8 cellular contexts compared by ENCODE assay signal in the genomic region with DNA sequence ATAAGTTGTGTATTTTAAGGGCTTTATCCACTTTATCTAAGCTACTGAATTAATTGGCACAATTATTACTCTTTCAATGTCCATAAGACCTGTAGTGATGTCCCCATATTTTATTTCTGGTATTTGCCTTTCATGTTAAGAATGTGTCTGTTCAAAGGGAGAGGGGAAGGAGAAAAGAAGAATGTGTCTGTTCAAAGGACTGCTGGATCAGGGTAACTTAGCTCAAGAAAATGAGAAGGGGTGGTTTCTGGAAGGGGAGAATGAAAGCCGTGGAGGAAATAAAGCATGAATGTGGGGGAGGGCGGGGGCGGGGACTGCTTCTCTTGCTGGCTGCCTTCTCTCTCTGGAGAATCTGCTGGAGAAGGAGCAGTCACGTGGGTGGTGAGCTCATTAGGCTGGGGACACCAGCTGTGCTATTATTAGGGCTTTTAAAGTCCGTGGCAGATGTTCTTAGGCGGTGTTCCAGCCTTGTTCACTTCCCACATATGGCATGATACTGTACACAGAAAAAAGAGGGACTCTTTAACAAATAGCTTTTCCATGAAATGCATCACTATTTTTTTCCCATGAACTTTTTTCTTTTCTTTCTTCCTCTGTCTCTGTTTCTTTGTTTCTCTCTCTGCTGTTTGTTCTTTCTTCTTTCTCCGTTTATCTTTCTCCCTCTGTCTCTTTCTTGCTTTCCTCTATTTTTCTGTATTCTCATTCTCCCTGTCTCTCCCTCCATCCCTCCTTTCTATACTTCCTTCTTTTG.
DNase-seq lines count a peak whose midpoint lies in the region; ATAC-seq and TF ChIP-seq lines count a peak whose summit lies in the region.

No MANE protein-coding gene starts in this region.

- H3K9me2 ChIP-seq in OCI-LY1 (ENCODE audit: low read depth, low read length) = no peaks in the 10 kb centered on the region

- H3K36me3 Mint-ChIP-seq in immature natural killer cell = peaks cover 0 to 4% (median 0%) of the 10 kb centered on the region in 3 donors

- peaks cover 92% of the 10 kb centered on the region for H3K79me2 ChIP-seq in OCI-LY1 (ENCODE audit: insufficient read depth, low read length)

- H3K27me3 ChIP-seq in BJ (ENCODE audit: control insufficient read depth, insufficient read depth, low read length) = no peaks in the 10 kb centered on the region
- no peaks in the 10 kb centered on the region for H3K27me3 ChIP-seq in HUES64 (ENCODE audit: insufficient read depth, low read length)
- H3K27me3 ChIP-seq in OCI-LY1 (ENCODE audit: insufficient read depth, low read length) = no peaks in the 10 kb centered on the region

- H3K4me3 Mint-ChIP-seq in immature natural killer cell = no peak overlapping the region

- H3K9ac ChIP-seq in HUES64 (ENCODE audit: low read depth, low read length) = peak overlapping the region; percentile 63
- no peak overlapping the region; the same call in 1 of the 2 replicates for H3K9ac ChIP-seq in OCI-LY1 (ENCODE audit: low read length)

- peak overlapping the region; percentile 65 for H3K4me2 ChIP-seq in OCI-LY1 (ENCODE audit: low read length)

- H3K27me3 Mint-ChIP-seq in immature natural killer cell (ENCODE audit: low read depth in 3 of 3) = peaks cover 0 to 4% (median 1%) of the 10 kb centered on the region in 3 donors

- 2% methylated on average over 6 of the region's 7 CpGs for WGBS in HUES64

- no peaks in the 10 kb centered on the region for H4K20me1 ChIP-seq in OCI-LY1 (ENCODE audit: insufficient read depth, low read length)

- peaks cover 35 to 62% of the 10 kb centered on the region in 2 donors for H3K4me1 Mint-ChIP-seq in immature natural killer cell

- H3K36me3 ChIP-seq in BJ (ENCODE audit: control insufficient read depth, insufficient read depth, low read length) (no peaks in the 10 kb centered on the region), HUES64 (ENCODE audit: insufficient read depth, low read length) (no peaks in the 10 kb centered on the region), OCI-LY1 (ENCODE audit: insufficient read depth, low read length) (peaks cover 5% of the 10 kb centered on the region; the same call in 1 of the 2 replicates)

- H3K9me3 Mint-ChIP-seq in immature natural killer cell = no peaks in the 10 kb centered on the region

- H3K4me3 ChIP-seq in BJ (ENCODE audit: low read depth, low read length) (no peak overlapping the region), HUES64 (ENCODE audit: low read length) (peak overlapping the region; percentile 43), OCI-LY1 (ENCODE audit: low read depth, low read length, poor library complexity, severe bottlenecking) (peak overlapping the region; percentile 30), cardiac fibroblast (replicated peaks in 1 of 2; ENCODE audit: low read depth in 2 of 2, low read length in 2 of 2) (no peak overlapping the region), skeletal muscle cell (ENCODE audit: low read depth, low read length) (no peak overlapping the region)

- CTCF ChIA-PET in BJ (lab: Yijun Ruan, JAX) = interaction anchor here (0.6 to 1.5 kb wide), 3 partner anchors 11 to 74 kb away, joined by 3 to 6 read pairs (median 4); no protein-coding TSS in a partner anchor

- ATAC-seq in GM19043 (IDR thresholded peaks at IDR 0.05; ENCODE audit: low read depth, unreplicated experiment) = peak; percentile 41

- no peak for TF ChIP-seq CTCF in BJ (IDR thresholded peaks at IDR 0.05; ENCODE audit: insufficient read depth, low read depth, low read length)
- no peak for TF ChIP-seq CTCF in OCI-LY1 (IDR thresholded peaks at IDR 0.05; ENCODE audit: low read length)
- no peak for TF ChIP-seq CTCF in cardiac fibroblast (IDR thresholded peaks at IDR 0.05; ENCODE audit: low read depth, low read length)

- H3K4me1 ChIP-seq in HUES64 (ENCODE audit: insufficient read depth, low read length) (peaks cover 47% of the 10 kb centered on the region), OCI-LY1 (ENCODE audit: insufficient read depth, low read length, severe bottlenecking) (peaks cover 65% of the 10 kb centered on the region)

- H3K27ac ChIP-seq in HUES64 (ENCODE audit: low read depth, low read length) (peak overlapping the region; percentile 94), OCI-LY1 (ENCODE audit: low read depth, low read length, poor library complexity, severe bottlenecking) (peak overlapping the region; percentile 74)

- H3K9me3 ChIP-seq in HUES64 (ENCODE audit: insufficient read depth, low read depth, low read length) (no peaks in the 10 kb centered on the region), OCI-LY1 (ENCODE audit: low read length) (no peaks in the 10 kb centered on the region)

- DNase-seq in BJ (ENCODE audit: low read depth) (peak; percentile 96), cardiac fibroblast (ENCODE audit: low read depth in 2 of 2) (peak; percentile 98 to 99), immature natural killer cell (no peak), skeletal muscle cell (ENCODE audit: low read depth) (peak; percentile 95), NK-92 (lab: John Stamatoyannopoulos, UW; ENCODE audit: unreplicated experiment) (no peak)

- peak overlapping the region in 4 of 6 donors; percentile 55 to 69 (median 65) for H3K27ac Mint-ChIP-seq in immature natural killer cell

- H3F3A ChIP-seq in OCI-LY1 (ENCODE audit: insufficient read depth, low read length) = no peaks in the 10 kb centered on the region

- POLR2A ChIA-PET in BJ (lab: Charles Lee) = interaction anchor here (0.8 to 1.3 kb wide), 2 partner anchors 11 to 64 kb away, joined by 3 to 5 read pairs; partner anchors contain the start of gene ULK4

- no peak overlapping the region for H2AFZ ChIP-seq in OCI-LY1 (ENCODE audit: low read length)

Comparison
In these comparisons a context has a peak if more than half of its experiments do, and no peak if none do; other contexts are left out.
1. DNase-seq: peak in BJ (single experiment), cardiac fibroblast (2 of 2) and skeletal muscle cell (single experiment); none in immature natural killer cell (0 of 3) and NK-92 (single experiment).
2. H3K4me3 ChIP-seq: peak in HUES64 (single experiment) and OCI-LY1 (single experiment); none in BJ (single experiment), cardiac fibroblast (0 of 2) and skeletal muscle cell (single experiment).